ENCODE assay signal across 10 cellular contexts in the genomic region with DNA sequence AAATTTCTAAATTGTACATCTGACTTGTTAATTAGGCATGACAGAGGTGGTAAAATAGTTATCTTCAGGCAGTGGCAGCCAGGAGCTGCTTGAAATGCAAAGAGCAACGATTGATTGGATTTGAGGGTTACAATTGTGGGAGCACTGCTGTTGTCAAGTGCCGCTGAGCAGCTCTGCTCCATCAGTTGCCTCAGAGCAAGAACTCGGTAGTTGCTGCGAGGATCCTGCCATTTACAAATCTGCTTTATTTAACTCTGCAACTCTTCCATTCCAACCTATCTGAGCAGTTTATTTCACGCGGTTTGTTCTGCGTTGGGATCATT. TPM values are rescaled to one million over a fixed set of nuclear protein-coding genes. Genes with fewer than 3 reads are reported as not detected.
A peak's percentile ranks its signal among the peaks of the same experiment; 100 is the strongest.
DNase-seq lines count a peak whose midpoint lies in the region; ATAC-seq and TF ChIP-seq lines count a peak whose summit lies in the region.
"Had no signal": no experiment of that assay in that cellular context is flagged by ENCODE, and none has a peak within 500 bp of the region (broad histone marks: within the 10 kb centered on the region; RNA-seq: fewer than 3 reads in every experiment).

No MANE protein-coding gene starts in this region.

- H3K27ac ChIP-seq in PC-3 (ENCODE audit: low read length) (no peak overlapping the region), smooth muscle cell (ENCODE audit: low read depth) (no peak overlapping the region)
- no peak overlapping the region for H3K27ac ChIP-seq in effector memory CD4-positive, alpha-beta T cell (ENCODE audit: insufficient read depth, low read length, poor library complexity, severe bottlenecking)
- H3K27ac ChIP-seq: A549 had no signal

- H3K4me1 ChIP-seq in PC-3 (ENCODE audit: insufficient read depth, low read length) (peaks cover 11% of the 10 kb centered on the region), smooth muscle cell (ENCODE audit: low read depth) (peaks cover 71% of the 10 kb centered on the region)
- no peaks in the 10 kb centered on the region for H3K4me1 ChIP-seq in effector memory CD4-positive, alpha-beta T cell (ENCODE audit: control insufficient read depth, insufficient read depth, low read length, poor library complexity, severe bottlenecking)

- BruUV-seq in PC-3 (replicated peaks; lab: Mats Ljungman, UMichigan) = no TSS peak

- intact Hi-C loops in PC-3 (cut with micrococcal nuclease) (no loop called here), Right ventricle myocardium superior (cut with DNase I) (loop anchor here (10.0 kb wide), 2 partner anchors 55 to 125 kb away; no protein-coding TSS in a partner anchor)

- DNase-seq in NCI-H1105 treated with DMSO at 0.1 percent for 48 hours (lab: John Stamatoyannopoulos, UW) (peak; percentile 35), NCI-H1105 (lab: John Stamatoyannopoulos, UW) (no peak), PC-3 (no peak), Right ventricle myocardium superior (no peak), smooth muscle cell (lab: John Stamatoyannopoulos, UW; ENCODE audit: unreplicated experiment) (no peak)
- DNase-seq in effector memory CD4-positive, alpha-beta T cell = no peak

- H3K4me2 ChIP-seq in PC-3 (ENCODE audit: low read length) (peak overlapping the region; percentile 80), smooth muscle cell (peak overlapping the region; percentile 23)
- H3K4me2 ChIP-seq: A549 had no signal

- TF ChIP-seq CTCF in PC-3 (conservative IDR thresholded peaks at IDR 0.05; ENCODE audit: low read depth, low read length) = no peak
- TF ChIP-seq CTCF in smooth muscle cell (IDR thresholded peaks at IDR 0.05; ENCODE audit: borderline replicate concordance, insufficient read depth, poor library complexity, severe bottlenecking) = no peak

- CTCF ChIA-PET in PC-3 (lab: Charles Lee) = no interaction called here

- no peaks in the 10 kb centered on the region for H3K9me3 ChIP-seq in PC-3 (ENCODE audit: low read length)
- H3K9me3 ChIP-seq in smooth muscle cell (replicated peaks; ENCODE audit: low read depth) = no peaks in the 10 kb centered on the region
- H3K9me3 ChIP-seq in effector memory CD4-positive, alpha-beta T cell (ENCODE audit: control insufficient read depth, low read length) = no peaks in the 10 kb centered on the region
- H3K9me3 ChIP-seq: A549, adrenal gland had no signal

- no peaks in the 10 kb centered on the region for H4K20me1 ChIP-seq in PC-3 (ENCODE audit: low read length)
- H4K20me1 ChIP-seq in smooth muscle cell (ENCODE audit: low read depth) = peaks cover 87% of the 10 kb centered on the region

- H3K27me3 ChIP-seq in PC-3 (ENCODE audit: low read length) (no peaks in the 10 kb centered on the region), smooth muscle cell (ENCODE audit: low read depth) (no peaks in the 10 kb centered on the region)
- no peaks in the 10 kb centered on the region for H3K27me3 ChIP-seq in effector memory CD4-positive, alpha-beta T cell (replicated peaks; ENCODE audit: control insufficient read depth, insufficient read depth, low read length, poor library complexity, severe bottlenecking)
- H3K27me3 ChIP-seq: adrenal gland had no signal

- WGBS in smooth muscle cell (ENCODE audit: low lambda C conversion rate) = 36% methylated on average over 7 of the region's 7 CpGs

- POLR2A ChIA-PET in PC-3 (lab: Charles Lee; ENCODE audit: unreplicated experiment) = no interaction called here

- ATAC-seq in PC-3 (peak; percentile 8; the same call in 1 of the 2 replicates), Right ventricle myocardium superior (ENCODE audit: poor library complexity) (peak; percentile 37), HG02885 (IDR thresholded peaks at IDR 0.05; ENCODE audit: poor library complexity, unreplicated experiment) (no peak), GM18868 (IDR thresholded peaks at IDR 0.05; ENCODE audit: unreplicated experiment) (no peak)
- ATAC-seq: A549 had no signal

- H3K9me2 ChIP-seq in PC-3 (replicated peaks; ENCODE audit: low read length) = no peaks in the 10 kb centered on the region

- H3K9ac ChIP-seq in PC-3 (ENCODE audit: low read length) (no peak overlapping the region), smooth muscle cell (ENCODE audit: low read depth) (no peak overlapping the region)

- H3K79me2 ChIP-seq in PC-3 (ENCODE audit: low read length) (no peaks in the 10 kb centered on the region), smooth muscle cell (ENCODE audit: low read depth) (peaks cover 61% of the 10 kb centered on the region)

- peak overlapping the region; percentile 65; the same call in 1 of the 2 replicates for H2AFZ ChIP-seq in PC-3 (ENCODE audit: low read length)
- no peak overlapping the region for H2AFZ ChIP-seq in smooth muscle cell (ENCODE audit: low read depth)

- H3F3A ChIP-seq in PC-3 (ENCODE audit: low read length, unreplicated experiment) (no peaks in the 10 kb centered on the region), smooth muscle cell (ENCODE audit: low read depth) (no peaks in the 10 kb centered on the region)

- H3K36me3 ChIP-seq in PC-3 (ENCODE audit: low read depth, low read length) (no peaks in the 10 kb centered on the region), smooth muscle cell (ENCODE audit: low read depth) (no peaks in the 10 kb centered on the region)
- no peaks in the 10 kb centered on the region for H3K36me3 ChIP-seq in effector memory CD4-positive, alpha-beta T cell (ENCODE audit: control insufficient read depth, insufficient read depth, low read length)
- H3K36me3 ChIP-seq: adrenal gland had no signal

- H3K4me3 ChIP-seq in PC-3 (ENCODE audit: low read length) = peak overlapping the region; percentile 53
- H3K4me3 ChIP-seq in smooth muscle cell = peak overlapping the region; percentile 26
- H3K4me3 ChIP-seq in effector memory CD4-positive, alpha-beta T cell (ENCODE audit: insufficient read depth, low read depth, low read length, poor library complexity, severe bottlenecking) = no peak overlapping the region
- H3K4me3 ChIP-seq: A549 had no signal

RNA-seq across cellular contexts. Expression of gene PBX3, which starts 12.6 kb away (rescaled TPM):
- 8.2 and 35.5 TPM in 2 replicates for total RNA-seq in PC-3 (2014; rRNA removed)
- total RNA-seq in Right ventricle myocardium superior = 54.1 TPM
- total RNA-seq in smooth muscle cell = 28.7 and 34.6 TPM in 2 replicates
- 15.3 and 16.4 TPM in 2 replicates for polyA plus RNA-seq in smooth muscle cell

RNA-seq across cellular contexts. Expression of gene MAPKAP1, which starts 52.8 kb away (rescaled TPM):
- 128 and 146 TPM in 2 replicates for total RNA-seq in PC-3 (2014; rRNA removed)
- 122 TPM for total RNA-seq in Right ventricle myocardium superior
- 50.1 and 52.3 TPM in 2 replicates for total RNA-seq in smooth muscle cell
- 71.9 and 74.5 TPM in 2 replicates for polyA plus RNA-seq in smooth muscle cell

Comparison
In these comparisons a context has a peak if more than half of its experiments do, and no peak if none do; other contexts are left out.
1. ATAC-seq: peak in PC-3 (single experiment) and Right ventricle myocardium superior (single experiment); none in HG02885 (single experiment) and GM18868 (single experiment).